In genomic region chr9:80839821-80840670, GRCh38 we compare ENCODE assay signal across 23 cellular contexts.
"Had no signal": no experiment of that assay in that cellular context is flagged by ENCODE, and none has a peak within 500 bp of the region (broad histone marks: within the 10 kb centered on the region; RNA-seq: fewer than 3 reads in every experiment).

No MANE protein-coding gene starts in this region.

- H3K9ac ChIP-seq: neural progenitor cell had no signal

- H2AFZ ChIP-seq: neural progenitor cell had no signal

- H3K27ac Mint-ChIP-seq: activated CD4-positive, alpha-beta memory T cell treated with anti-CD3 and anti-CD28 coated beads, Interleukin-2, amount 10 ng/mL, durations not matched to agents 7 days and 5 days; activated naive CD8-positive, alpha-beta T cell treated with anti-CD3 and anti-CD28 coated beads for 36 hours; activated T-helper 17 cell treated with anti-CD3 and anti-CD28 coated beads, Interleukin-2, amount 50 U/mL, for 72 hours; memory B cell; naive thymus-derived CD4-positive, alpha-beta T cell; neural progenitor cell; stimulated activated naive CD8-positive, alpha-beta T cell treated with anti-CD3 and anti-CD28 coated beads, Interleukin-15, amount 100 ng/mL, for 72 hours had no signal

- FAIRE-seq: kidney had no signal

- H3K9me3 ChIP-seq: colonic mucosa, gastroesophageal sphincter, left ventricle myocardium inferior, prostate gland, right atrium auricular region, vagina had no signal

- H3K4me2 ChIP-seq: neural progenitor cell had no signal

- H3K27me3 Mint-ChIP-seq: activated CD4-positive, alpha-beta memory T cell treated with anti-CD3 and anti-CD28 coated beads, Interleukin-2, amount 10 ng/mL, durations not matched to agents 7 days and 5 days; activated naive CD8-positive, alpha-beta T cell treated with anti-CD3 and anti-CD28 coated beads for 36 hours; activated T-helper 17 cell treated with anti-CD3 and anti-CD28 coated beads, Interleukin-2, amount 50 U/mL, for 72 hours; central memory CD8-positive, alpha-beta T cell; memory B cell; naive thymus-derived CD4-positive, alpha-beta T cell; stimulated activated naive CD8-positive, alpha-beta T cell treated with anti-CD3 and anti-CD28 coated beads, Interleukin-15, amount 100 ng/mL, for 72 hours had no signal

- H3K4me3 Mint-ChIP-seq: activated CD4-positive, alpha-beta memory T cell treated with anti-CD3 and anti-CD28 coated beads, Interleukin-2, amount 10 ng/mL, durations not matched to agents 7 days and 5 days; activated naive CD8-positive, alpha-beta T cell treated with anti-CD3 and anti-CD28 coated beads for 36 hours; activated T-helper 17 cell treated with anti-CD3 and anti-CD28 coated beads, Interleukin-2, amount 50 U/mL, for 72 hours; central memory CD8-positive, alpha-beta T cell; memory B cell; naive thymus-derived CD4-positive, alpha-beta T cell; neural progenitor cell; stimulated activated naive CD8-positive, alpha-beta T cell treated with anti-CD3 and anti-CD28 coated beads, Interleukin-15, amount 100 ng/mL, for 72 hours had no signal

- ATAC-seq: activated T-helper 17 cell treated with anti-CD3 and anti-CD28 coated beads, Interleukin-2, amount 50 U/mL, for 72 hours; gastroesophageal sphincter; heart left ventricle; naive thymus-derived CD4-positive, alpha-beta T cell; stimulated activated naive CD8-positive, alpha-beta T cell treated with anti-CD3 and anti-CD28 coated beads, Interleukin-15, amount 100 ng/mL, for 72 hours had no signal

- H3K36me3 ChIP-seq: colonic mucosa, gastroesophageal sphincter, heart left ventricle, left ventricle myocardium inferior, neural progenitor cell, prostate gland, right atrium auricular region, vagina had no signal

- H3K36me3 Mint-ChIP-seq: activated naive CD8-positive, alpha-beta T cell treated with anti-CD3 and anti-CD28 coated beads for 36 hours had no signal

- H3K4me1 Mint-ChIP-seq: activated CD4-positive, alpha-beta memory T cell treated with anti-CD3 and anti-CD28 coated beads, Interleukin-2, amount 10 ng/mL, durations not matched to agents 7 days and 5 days; activated naive CD8-positive, alpha-beta T cell treated with anti-CD3 and anti-CD28 coated beads for 36 hours; activated T-helper 17 cell treated with anti-CD3 and anti-CD28 coated beads, Interleukin-2, amount 50 U/mL, for 72 hours; central memory CD8-positive, alpha-beta T cell; memory B cell; naive thymus-derived CD4-positive, alpha-beta T cell; stimulated activated naive CD8-positive, alpha-beta T cell treated with anti-CD3 and anti-CD28 coated beads, Interleukin-15, amount 100 ng/mL, for 72 hours had no signal

- H3K27me3 ChIP-seq: colonic mucosa, gastroesophageal sphincter, heart left ventricle, neural progenitor cell, right atrium auricular region, vagina had no signal

- H3K4me3 ChIP-seq: colonic mucosa, gastroesophageal sphincter, heart left ventricle, left ventricle myocardium inferior, neural progenitor cell, prostate gland, right atrium auricular region, vagina had no signal

- H3K27ac ChIP-seq: colonic mucosa, gastroesophageal sphincter, heart left ventricle, left ventricle myocardium inferior, neural progenitor cell, prostate gland, right atrium auricular region had no signal

- DNase-seq: activated CD4-positive, alpha-beta memory T cell treated with anti-CD3 and anti-CD28 coated beads, Interleukin-2, amount 10 ng/mL, durations not matched to agents 7 days and 5 days; activated CD4-positive, alpha-beta T cell treated with anti-CD3 and anti-CD28 coated beads for 48 hours; activated CD4-positive, CD25-positive, alpha-beta regulatory T cell; activated naive CD4-positive, alpha-beta T cell; activated naive CD8-positive, alpha-beta T cell treated with anti-CD3 and anti-CD28 coated beads for 36 hours; activated T-cell treated with anti-CD3 and anti-CD28 coated beads, Interleukin-2, amount 50 U/mL, for 1 hour; amniotic stem cell; colonic mucosa; heart left ventricle; kidney; left ventricle myocardium inferior; naive thymus-derived CD4-positive, alpha-beta T cell; stimulated activated naive CD8-positive, alpha-beta T cell treated with anti-CD3 and anti-CD28 coated beads, Interleukin-15, amount 100 ng/mL, for 72 hours; T1000; trophoblast cell had no signal

- H3K4me1 ChIP-seq: colonic mucosa, gastroesophageal sphincter, left ventricle myocardium inferior, prostate gland, right atrium auricular region had no signal

- H3K9me3 Mint-ChIP-seq: activated naive CD8-positive, alpha-beta T cell treated with anti-CD3 and anti-CD28 coated beads for 36 hours; memory B cell; stimulated activated naive CD8-positive, alpha-beta T cell treated with anti-CD3 and anti-CD28 coated beads, Interleukin-15, amount 100 ng/mL, for 72 hours had no signal
